In genomic region chr9:127424669-127424986, GRCh38 we compare ENCODE assay signal across 1 cellular context.
TF ChIP-seq lines count a peak whose summit lies in the region.

No MANE protein-coding gene starts in this region.

TF ChIP-seq in K562, 482 proteins besides CTCF, POLR2A, EP300 and RAD21:
- no peak for TF ChIP-seq ZNF699 (CRISPR knock-in tag; IDR thresholded peaks at IDR 0.05; ENCODE audit: insufficient replicate concordance)
- TF ChIP-seq NBN (IDR thresholded peaks at IDR 0.05; ENCODE audit: low read depth) = 0 out of 2 replicates have a peak, but pooled peaks have one; percentile 12
- no peak for TF ChIP-seq KDM1A (IDR thresholded peaks at IDR 0.05)
- TF ChIP-seq ZFP36 (IDR thresholded peaks at IDR 0.05; ENCODE audit: low read depth, low read length, partially characterized antibody) = no peak
- 0 out of 2 replicates have a peak, but pooled peaks have one; percentile 22 for TF ChIP-seq LARP7 (IDR thresholded peaks at IDR 0.05)
- TF ChIP-seq MCM2 (IDR thresholded peaks at IDR 0.05; ENCODE audit: low read depth) = no peak
- TF ChIP-seq SAP30 (IDR thresholded peaks at IDR 0.05; ENCODE audit: borderline replicate concordance, insufficient read depth, low read depth, low read length, poor library complexity, severe bottlenecking) = peak; percentile 7
- no peak; the same call in 1 of the 2 replicates for TF ChIP-seq KAT7 (CRISPR knock-in tag; IDR thresholded peaks at IDR 0.05; ENCODE audit: borderline replicate concordance)
- peak; percentile 20; the same call in 1 of the 2 replicates for TF ChIP-seq ZFX (CRISPR knock-in tag; IDR thresholded peaks at IDR 0.05)
- TF ChIP-seq MIER1 (IDR thresholded peaks at IDR 0.05; ENCODE audit: low read depth) = 0 out of 2 replicates have a peak, but pooled peaks have one; percentile 0
